12 cellular contexts compared by ENCODE assay signal in genomic region chr1:23611601-23612327, GRCh38. TPM values are rescaled to one million over a fixed set of nuclear protein-coding genes. Genes with fewer than 3 reads are reported as not detected.
DNase-seq lines count a peak whose midpoint lies in the region; ATAC-seq lines count a peak whose summit lies in the region.
"Had no signal": no experiment of that assay in that cellular context is flagged by ENCODE, and none has a peak within 500 bp of the region (broad histone marks: within the 10 kb centered on the region; RNA-seq: fewer than 3 reads in every experiment).

No MANE protein-coding gene starts in this region.

- no peak for ATAC-seq in stimulated activated naive CD8-positive, alpha-beta T cell treated with anti-CD3 and anti-CD28 coated beads, Interleukin-15, Interleukin-2, amounts not matched to agents 100 U/mL and 50 U/mL, for 24 hours
- ATAC-seq in GM21381 (IDR thresholded peaks at IDR 0.05; ENCODE audit: unreplicated experiment): no peak
- ATAC-seq: right lobe of liver had no signal

- no peaks in the 10 kb centered on the region for H3K36me3 Mint-ChIP-seq in stimulated activated naive CD8-positive, alpha-beta T cell treated with anti-CD3 and anti-CD28 coated beads, Interleukin-15, Interleukin-2, amounts not matched to agents 100 ng/mL and 50 ng/mL, for 24 hours (ENCODE audit: low read depth)
- peaks cover under 1% of the 10 kb centered on the region for H3K36me3 Mint-ChIP-seq in activated naive CD8-positive, alpha-beta T cell treated with anti-CD3 and anti-CD28 coated beads for 36 hours
- H3K36me3 Mint-ChIP-seq: type B pancreatic cell had no signal

- no peaks in the 10 kb centered on the region for H3K9me3 Mint-ChIP-seq in stimulated activated naive CD8-positive, alpha-beta T cell treated with anti-CD3 and anti-CD28 coated beads, Interleukin-15, Interleukin-2, amounts not matched to agents 100 ng/mL and 50 ng/mL, for 24 hours
- H3K9me3 Mint-ChIP-seq in activated naive CD8-positive, alpha-beta T cell treated with anti-CD3 and anti-CD28 coated beads for 36 hours: peaks cover 4% of the 10 kb centered on the region
- H3K9me3 Mint-ChIP-seq: type B pancreatic cell had no signal

- H3K27me3 Mint-ChIP-seq in stimulated activated naive CD8-positive, alpha-beta T cell treated with anti-CD3 and anti-CD28 coated beads, Interleukin-15, Interleukin-2, amounts not matched to agents 100 ng/mL and 50 ng/mL, for 24 hours: no peaks in the 10 kb centered on the region
- no peaks in the 10 kb centered on the region for H3K27me3 Mint-ChIP-seq in activated naive CD8-positive, alpha-beta T cell treated with anti-CD3 and anti-CD28 coated beads for 36 hours

- H3K4me3 Mint-ChIP-seq in stimulated activated naive CD8-positive, alpha-beta T cell treated with anti-CD3 and anti-CD28 coated beads, Interleukin-15, Interleukin-2, amounts not matched to agents 100 ng/mL and 50 ng/mL, for 24 hours: no peak overlapping the region
- H3K4me3 Mint-ChIP-seq in activated naive CD8-positive, alpha-beta T cell treated with anti-CD3 and anti-CD28 coated beads for 36 hours: peak overlapping the region; percentile 26
- H3K4me3 Mint-ChIP-seq: type B pancreatic cell had no signal

- peak overlapping the region; percentile 63 for H3K27ac Mint-ChIP-seq in stimulated activated naive CD8-positive, alpha-beta T cell treated with anti-CD3 and anti-CD28 coated beads, Interleukin-15, Interleukin-2, amounts not matched to agents 100 ng/mL and 50 ng/mL, for 24 hours
- H3K27ac Mint-ChIP-seq in activated naive CD8-positive, alpha-beta T cell treated with anti-CD3 and anti-CD28 coated beads for 36 hours: peak overlapping the region; percentile 73

- peaks cover 82% of the 10 kb centered on the region for H3K4me1 Mint-ChIP-seq in stimulated activated naive CD8-positive, alpha-beta T cell treated with anti-CD3 and anti-CD28 coated beads, Interleukin-15, Interleukin-2, amounts not matched to agents 100 ng/mL and 50 ng/mL, for 24 hours (ENCODE audit: low read depth)
- H3K4me1 Mint-ChIP-seq in activated naive CD8-positive, alpha-beta T cell treated with anti-CD3 and anti-CD28 coated beads for 36 hours: peaks cover 64% of the 10 kb centered on the region

- DNase-seq in stimulated activated naive CD8-positive, alpha-beta T cell treated with anti-CD3 and anti-CD28 coated beads, Interleukin-15, Interleukin-2, amounts not matched to agents 100 U/mL and 50 U/mL, for 24 hours: no peak
- peak; percentile 79 for DNase-seq in NCI-H510A treated with DMSO at 0.1 percent for 48 hours (lab: John Stamatoyannopoulos, UW)
- no peak for DNase-seq in activated naive CD8-positive, alpha-beta T cell treated with anti-CD3 and anti-CD28 coated beads for 36 hours
- DNase-seq in Ammon's horn (ENCODE audit: low spot score): no peak
- no peak for DNase-seq in NCI-H1092 treated with DMSO at 0.1 percent for 48 hours (lab: John Stamatoyannopoulos, UW)
- no peak for DNase-seq in Kasumi-1 (lab: John Stamatoyannopoulos, UW)
- DNase-seq: C1 segment of cervical spinal cord; NK-92 treated with Interleukin-12 subunit alpha and Interleukin-12 subunit beta, amount 100 ng/mL, for 24 hours; right lobe of liver had no signal

RNA-seq across cellular contexts. Expression of gene ID3, which starts 52.5 kb away (rescaled TPM):
- total RNA-seq in activated naive CD8-positive, alpha-beta T cell treated with anti-CD3 and anti-CD28 coated beads for 36 hours: 10 to 100 TPM; 59.1 to 59.5 TPM
